ENCODE assay signal across 11 cellular contexts in genomic region chrX:68114573-68115199, GRCh38.
DNase-seq lines count a peak whose midpoint lies in the region; ATAC-seq, FAIRE-seq and TF ChIP-seq lines count a peak whose summit lies in the region.
"Had no signal": no experiment of that assay in that cellular context is flagged by ENCODE, and none has a peak within 500 bp of the region (broad histone marks: within the 10 kb centered on the region; RNA-seq: fewer than 3 reads in every experiment).

No MANE protein-coding gene starts in this region.

- no peak for FAIRE-seq in urothelium cell line (lab: Jason Lieb, UNC)

- no peak for TF ChIP-seq CTCF in epithelial cell of esophagus (IDR thresholded peaks at IDR 0.05; ENCODE audit: insufficient read depth, low read depth, low read length, missing control alignments)

- CTCF ChIA-PET in HEK293T (lab: Yijun Ruan, JAX) = no interaction called here

- no peak overlapping the region for H3K4me3 ChIP-seq in epithelial cell of esophagus (ENCODE audit: low read length)
- H3K4me3 ChIP-seq: body of pancreas, gastrocnemius medialis had no signal

- peak; percentile 37 for DNase-seq in DMS53 (lab: John Stamatoyannopoulos, UW)
- DNase-seq in DMS53 treated with DMSO at 0.1 percent for 48 hours (lab: John Stamatoyannopoulos, UW; ENCODE audit: unreplicated experiment) = no peak
- DNase-seq in OCI-M1 (lab: John Stamatoyannopoulos, UW) = peak; percentile 37
- DNase-seq in epithelial cell of esophagus (ENCODE audit: low read depth) = peak; percentile 61
- DNase-seq in urothelium cell line (ENCODE audit: low spot score) = peak; percentile 20
- no peak for DNase-seq in HEK293T (ENCODE audit: extremely low spot score)
- DNase-seq: body of pancreas, gastrocnemius medialis, NCI-H345 had no signal

- no peak for ATAC-seq in GM21737 (IDR thresholded peaks at IDR 0.05; ENCODE audit: unreplicated experiment)
- ATAC-seq in HG03460 (IDR thresholded peaks at IDR 0.05; ENCODE audit: unreplicated experiment) = no peak
- ATAC-seq: body of pancreas, gastrocnemius medialis had no signal

- POLR2A ChIA-PET in HEK293T (lab: Yijun Ruan, JAX) = no interaction called here

TF ChIP-seq in HEK293T, 16 proteins besides CTCF, POLR2A, EP300 and RAD21:
- no peak for TF ChIP-seq FOXA1 (IDR thresholded peaks at IDR 0.05)
- no peak for TF ChIP-seq L3MBTL2 (conservative IDR thresholded peaks at IDR 0.05)
- no peak for TF ChIP-seq PKNOX1 (IDR thresholded peaks at IDR 0.05)
- TF ChIP-seq ZNF384 (IDR thresholded peaks at IDR 0.05) = no peak
- no peak for TF ChIP-seq FOXM1 (IDR thresholded peaks at IDR 0.05; ENCODE audit: borderline replicate concordance)
- no peak for TF ChIP-seq TARDBP (IDR thresholded peaks at IDR 0.05)
- TF ChIP-seq SUZ12 (IDR thresholded peaks at IDR 0.05) = no peak
- no peak for TF ChIP-seq CTBP1 (IDR thresholded peaks at IDR 0.05; ENCODE audit: borderline replicate concordance)
- TF ChIP-seq SP1 (IDR thresholded peaks at IDR 0.05) = no peak
- no peak for TF ChIP-seq FOXK2 (IDR thresholded peaks at IDR 0.05)
- no peak for TF ChIP-seq HDGF (IDR thresholded peaks at IDR 0.05; ENCODE audit: borderline replicate concordance)
- no peak for TF ChIP-seq ARNT (IDR thresholded peaks at IDR 0.05)
- TF ChIP-seq NFRKB (IDR thresholded peaks at IDR 0.05) = no peak
- TF ChIP-seq LEF1 (IDR thresholded peaks at IDR 0.05; ENCODE audit: borderline replicate concordance) = no peak
- TF ChIP-seq ELF4 (IDR thresholded peaks at IDR 0.05) = no peak
- TF ChIP-seq BHLHE40 (IDR thresholded peaks at IDR 0.05; ENCODE audit: borderline replicate concordance) = no peak

Comparison
In these comparisons a context has a peak if more than half of its experiments do, and no peak if none do; other contexts are left out.
1. DNase-seq: peak in DMS53 (single experiment), OCI-M1 (single experiment), epithelial cell of esophagus (single experiment) and urothelium cell line (single experiment); none in DMS53 treated with DMSO at 0.1 percent for 48 hours (single experiment) and HEK293T (single experiment).